23 cellular contexts compared by ENCODE assay signal in genomic region chr2:74027496-74027895, GRCh38. TPM values are rescaled to one million over a fixed set of nuclear protein-coding genes. Genes with fewer than 3 reads are reported as not detected.
A peak's percentile ranks its signal among the peaks of the same experiment; 100 is the strongest.
DNase-seq lines count a peak whose midpoint lies in the region; ATAC-seq, FAIRE-seq and TF ChIP-seq lines count a peak whose summit lies in the region.
"Had no signal": no experiment of that assay in that cellular context is flagged by ENCODE, and none has a peak within 500 bp of the region (broad histone marks: within the 10 kb centered on the region; RNA-seq: fewer than 3 reads in every experiment).

No MANE protein-coding gene starts in this region.

- peak overlapping the region; percentile 2 for H3K4me3 Mint-ChIP-seq in activated naive CD4-positive, alpha-beta T cell treated with anti-CD3 and anti-CD28 coated beads, Interleukin-2, amount 50 U/mL, for 24 hours
- H3K4me3 Mint-ChIP-seq in activated T-helper 1 cell treated with anti-CD3 and anti-CD28 coated beads, Interleukin-12 subunit alpha, Interleukin-12 subunit beta, Interleukin-2, Interleukin-4 antibody, amounts not matched to agents 30 ng/mL and 10 ng/mL and 1 ng/mL, durations not matched to agents 14 hours and 24 hours and 36 hours: no peak overlapping the region
- peak overlapping the region; percentile 45 for H3K4me3 Mint-ChIP-seq in natural killer cell

- TF ChIP-seq POLR2A in GM12892 (IDR thresholded peaks at IDR 0.05; ENCODE audit: low read depth, low read length): no peak

- H3K36me3 Mint-ChIP-seq in activated naive CD4-positive, alpha-beta T cell treated with anti-CD3 and anti-CD28 coated beads, Interleukin-2, amount 50 U/mL, for 24 hours: peaks cover 6% of the 10 kb centered on the region
- peaks cover 0 to 10% of the 10 kb centered on the region in 2 donors for H3K36me3 Mint-ChIP-seq in activated naive CD4-positive, alpha-beta T cell treated with anti-CD3 and anti-CD28 coated beads, Interleukin-2, amount 50 U/mL, for 72 hours
- peaks cover 5% of the 10 kb centered on the region for H3K36me3 Mint-ChIP-seq in activated T-helper 1 cell treated with anti-CD3 and anti-CD28 coated beads, Interleukin-12 subunit alpha, Interleukin-12 subunit beta, Interleukin-2, Interleukin-4 antibody, amounts not matched to agents 30 ng/mL and 10 ng/mL and 1 ng/mL, durations not matched to agents 14 hours and 24 hours and 36 hours (ENCODE audit: low read depth)
- no peaks in the 10 kb centered on the region for H3K36me3 Mint-ChIP-seq in natural killer cell

- peaks cover 31% of the 10 kb centered on the region for H4K20me1 ChIP-seq in osteoblast (ENCODE audit: insufficient read depth, low read length)

- no peak overlapping the region for H3K27ac ChIP-seq in osteoblast (ENCODE audit: low read depth, low read length)
- H3K27ac ChIP-seq: C4-2B, HL-60, RWPE1, SJSA1 had no signal

- H3K4me1 Mint-ChIP-seq in activated naive CD4-positive, alpha-beta T cell treated with anti-CD3 and anti-CD28 coated beads, Interleukin-2, amount 50 U/mL, for 24 hours: peaks cover 77% of the 10 kb centered on the region
- H3K4me1 Mint-ChIP-seq in activated T-helper 1 cell treated with anti-CD3 and anti-CD28 coated beads, Interleukin-12 subunit alpha, Interleukin-12 subunit beta, Interleukin-2, Interleukin-4 antibody, amounts not matched to agents 30 ng/mL and 10 ng/mL and 1 ng/mL, durations not matched to agents 14 hours and 24 hours and 36 hours (ENCODE audit: low read depth): peaks cover 51% of the 10 kb centered on the region
- peaks cover 52 to 66% of the 10 kb centered on the region in 2 donors for H3K4me1 Mint-ChIP-seq in natural killer cell

- H3K9me3 Mint-ChIP-seq in activated naive CD4-positive, alpha-beta T cell treated with anti-CD3 and anti-CD28 coated beads, Interleukin-2, amount 50 U/mL, for 24 hours: no peaks in the 10 kb centered on the region
- H3K9me3 Mint-ChIP-seq in activated naive CD4-positive, alpha-beta T cell treated with anti-CD3 and anti-CD28 coated beads, Interleukin-2, amount 50 U/mL, for 72 hours: no peaks in the 10 kb centered on the region
- H3K9me3 Mint-ChIP-seq in activated T-helper 1 cell treated with anti-CD3 and anti-CD28 coated beads, Interleukin-12 subunit alpha, Interleukin-12 subunit beta, Interleukin-2, Interleukin-4 antibody, amounts not matched to agents 30 ng/mL and 10 ng/mL and 1 ng/mL, durations not matched to agents 14 hours and 24 hours and 36 hours: peaks cover 4% of the 10 kb centered on the region
- no peaks in the 10 kb centered on the region for H3K9me3 Mint-ChIP-seq in natural killer cell

- H3K36me3 ChIP-seq in osteoblast (ENCODE audit: insufficient read depth, low read length): no peaks in the 10 kb centered on the region
- H3K36me3 ChIP-seq: SJSA1 had no signal

- no peak for ATAC-seq in activated naive CD4-positive, alpha-beta T cell treated with anti-CD3 and anti-CD28 coated beads, Interleukin-2, amount 50 U/mL, for 72 hours
- no peak for ATAC-seq in natural killer cell
- no peak for ATAC-seq in HG02973 (IDR thresholded peaks at IDR 0.05; ENCODE audit: unreplicated experiment)
- ATAC-seq: HCT116, PC-3 had no signal

- peaks cover 4% of the 10 kb centered on the region for H3K4me1 ChIP-seq in osteoblast (ENCODE audit: insufficient read depth, low read length)
- H3K4me1 ChIP-seq: SJSA1 had no signal

- peaks cover 28% of the 10 kb centered on the region for H3K79me2 ChIP-seq in osteoblast (ENCODE audit: insufficient read depth, low read length)

- H3K4me2 ChIP-seq in osteoblast (ENCODE audit: insufficient read depth, low read length): no peak overlapping the region

- H3K27ac Mint-ChIP-seq in activated naive CD4-positive, alpha-beta T cell treated with anti-CD3 and anti-CD28 coated beads, Interleukin-2, amount 50 U/mL, for 24 hours: no peak overlapping the region
- H3K27ac Mint-ChIP-seq in activated naive CD4-positive, alpha-beta T cell treated with anti-CD3 and anti-CD28 coated beads, Interleukin-2, amount 50 U/mL, for 72 hours: peak overlapping the region in 1 of 2 donors; percentile 76
- H3K27ac Mint-ChIP-seq in activated T-helper 1 cell treated with anti-CD3 and anti-CD28 coated beads, Interleukin-12 subunit alpha, Interleukin-12 subunit beta, Interleukin-2, Interleukin-4 antibody, amounts not matched to agents 30 ng/mL and 10 ng/mL and 1 ng/mL, durations not matched to agents 14 hours and 24 hours and 36 hours: peak overlapping the region; percentile 8
- H3K27ac Mint-ChIP-seq in natural killer cell: peak overlapping the region; percentile 93 to 95

- H3K9me3 ChIP-seq in osteoblast (ENCODE audit: low read depth, low read length): no peaks in the 10 kb centered on the region
- H3K9me3 ChIP-seq: SJSA1 had no signal

- no peak overlapping the region for H3K4me3 ChIP-seq in osteoblast (ENCODE audit: insufficient read depth, low read length)
- H3K4me3 ChIP-seq: SJSA1 had no signal

- intact Hi-C loops in activated T-helper 1 cell treated with anti-CD3 and anti-CD28 coated beads, Interleukin-12 subunit alpha, Interleukin-12 subunit beta, Interleukin-2, Interleukin-4 antibody, amounts not matched to agents 30 ng/mL and 10 ng/mL and 1 ng/mL, durations not matched to agents 14 hours and 24 hours and 36 hours (cut with micrococcal nuclease): no loop called here
- intact Hi-C loops in natural killer cell (cut with micrococcal nuclease): no loop called here

- FAIRE-seq in GM12892 (lab: Jason Lieb, UNC): peak; percentile 67
- FAIRE-seq: A204.1, HTR-8/SVneo had no signal

- H3K27me3 Mint-ChIP-seq in activated naive CD4-positive, alpha-beta T cell treated with anti-CD3 and anti-CD28 coated beads, Interleukin-2, amount 50 U/mL, for 24 hours: no peaks in the 10 kb centered on the region
- no peaks in the 10 kb centered on the region for H3K27me3 Mint-ChIP-seq in activated T-helper 1 cell treated with anti-CD3 and anti-CD28 coated beads, Interleukin-12 subunit alpha, Interleukin-12 subunit beta, Interleukin-2, Interleukin-4 antibody, amounts not matched to agents 30 ng/mL and 10 ng/mL and 1 ng/mL, durations not matched to agents 14 hours and 24 hours and 36 hours (ENCODE audit: insufficient read depth)
- no peaks in the 10 kb centered on the region for H3K27me3 Mint-ChIP-seq in natural killer cell (ENCODE audit: low read depth in 2 of 2)

- no peak for DNase-seq in activated naive CD4-positive, alpha-beta T cell treated with anti-CD3 and anti-CD28 coated beads, Interleukin-2, amount 50 U/mL, for 72 hours (ENCODE audit: low spot score in 2 of 2)
- DNase-seq in GM12892 (ENCODE audit: insufficient read length): no peak
- no peak for DNase-seq in activated T-helper 1 cell treated with anti-CD3 and anti-CD28 coated beads, Interleukin-12 subunit alpha, Interleukin-12 subunit beta, Interleukin-2, Interleukin-4 antibody, amounts not matched to agents 30 ng/mL and 10 ng/mL and 1 ng/mL, durations not matched to agents 14 hours and 24 hours and 36 hours (ENCODE audit: low spot score)
- no peak for DNase-seq in natural killer cell
- DNase-seq in iPS-NIHi11 (ENCODE audit: low spot score): no peak
- no peak for DNase-seq in osteoblast (ENCODE audit: insufficient read length, low spot score, missing footprints)
- DNase-seq: COR-L47, DMS153, KG1, NCI-H1092, NCI-H2081 treated with DMSO at 0.1 percent for 48 hours, NCI-H510A treated with DMSO at 0.1 percent for 48 hours, NCI-H82, PC-3 had no signal

- TF ChIP-seq CTCF in natural killer cell (IDR thresholded peaks at IDR 0.05) (no peak), osteoblast (IDR thresholded peaks at IDR 0.05; ENCODE audit: extremely low read depth, low read depth, low read length) (no peak)

- no peaks in the 10 kb centered on the region for H3K27me3 ChIP-seq in osteoblast (ENCODE audit: insufficient read depth, low read length)
- H3K27me3 ChIP-seq: SJSA1 had no signal

- no peak overlapping the region for H2AFZ ChIP-seq in osteoblast (ENCODE audit: low read length)

RNA-seq across cellular contexts. Expression of gene TET3, which starts 42.8 kb away (rescaled TPM):
- 10 to 100 TPM; 15.9 to 24.7 TPM for total RNA-seq in activated naive CD4-positive, alpha-beta T cell treated with anti-CD3 and anti-CD28 coated beads, Interleukin-2, amount 50 U/mL, for 72 hours
- 12.0 TPM for polyA plus RNA-seq in GM12892 (2012; ENCODE audit: missing spikeins)
- total RNA-seq in activated T-helper 1 cell treated with anti-CD3 and anti-CD28 coated beads, Interleukin-12 subunit alpha, Interleukin-12 subunit beta, Interleukin-2, Interleukin-4 antibody, amounts not matched to agents 30 ng/mL and 10 ng/mL and 1 ng/mL, durations not matched to agents 14 hours and 24 hours and 36 hours: 19.2 and 20.5 TPM in 2 replicates
- total RNA-seq in natural killer cell: 10 to 100 TPM; 40.0 to 47.9 (median 45.3) TPM
- total RNA-seq in osteoblast: 4.7 and 8.0 TPM in 2 replicates
